Comparison of ENCODE assay signal across 25 cellular contexts in the genomic region with DNA sequence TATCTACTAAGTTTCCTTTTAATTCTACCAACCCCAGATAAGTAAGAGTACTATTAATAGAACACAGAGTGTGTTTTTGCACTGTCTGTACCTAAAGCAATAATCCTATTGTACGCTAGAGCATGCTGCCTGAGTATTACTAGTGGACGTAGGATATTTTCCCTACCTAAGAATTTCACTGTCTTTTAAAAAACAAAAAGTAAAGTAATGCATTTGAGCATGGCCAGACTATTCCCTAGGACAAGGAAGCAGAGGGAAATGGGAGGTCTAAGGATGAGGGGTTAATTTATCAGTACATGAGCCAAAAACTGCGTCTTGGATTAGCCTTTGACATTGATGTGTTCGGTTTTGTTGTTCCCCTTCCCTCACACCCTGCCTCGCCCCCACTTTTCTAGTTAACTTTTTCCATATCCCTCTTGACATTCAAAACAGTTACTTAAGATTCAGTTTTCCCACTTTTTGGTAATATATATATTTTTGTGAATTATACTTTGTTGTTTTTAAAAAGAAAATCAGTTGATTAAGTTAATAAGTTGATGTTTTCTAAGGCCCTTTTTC. TPM values are rescaled to one million over a fixed set of nuclear protein-coding genes. Genes with fewer than 3 reads are reported as not detected.
DNase-seq lines count a peak whose midpoint lies in the region; ATAC-seq and TF ChIP-seq lines count a peak whose summit lies in the region.
"Had no signal": no experiment of that assay in that cellular context is flagged by ENCODE, and none has a peak within 500 bp of the region (broad histone marks: within the 10 kb centered on the region; RNA-seq: fewer than 3 reads in every experiment).

No MANE protein-coding gene starts in this region.

- no peaks in the 10 kb centered on the region for H3K36me3 ChIP-seq in ACC112 (ENCODE audit: insufficient read depth, low read length)
- H3K36me3 ChIP-seq in Panc1 (ENCODE audit: control insufficient read depth, insufficient read depth, low read length), result no peaks in the 10 kb centered on the region
- no peaks in the 10 kb centered on the region for H3K36me3 ChIP-seq in prostate gland
- H3K36me3 ChIP-seq: BE2C had no signal

- H2AFZ ChIP-seq in ACC112 (ENCODE audit: low read length, unreplicated experiment), result peak overlapping the region; percentile 66

- intact Hi-C loops in Panc1 (cut with micrococcal nuclease; ENCODE audit: unreplicated experiment) (no loop called here), prostate gland (cut with DNase I) (no loop called here), posterior vena cava (cut with DNase I) (no loop called here)

- ATAC-seq in Panc1 (peak; percentile 85), foreskin keratinocyte (peak; percentile 5), HG02973 (IDR thresholded peaks at IDR 0.05; ENCODE audit: unreplicated experiment) (no peak), HG03135 (IDR thresholded peaks at IDR 0.05; ENCODE audit: unreplicated experiment) (no peak)
- ATAC-seq: activated CD8-positive, alpha-beta memory T cell treated with anti-CD3 and anti-CD28 coated beads, Interleukin-2, amount 10 ng/mL, durations not matched to agents 7 days and 5 days; activated T-cell treated with anti-CD3 and anti-CD28 coated beads, Interleukin-2, amount 50 U/mL, for 72 hours; left lobe of liver; naive thymus-derived CD8-positive, alpha-beta T cell; stimulated activated naive CD8-positive, alpha-beta T cell treated with anti-CD3 and anti-CD28 coated beads, Interleukin-15, Interleukin-2, amounts not matched to agents 100 U/mL and 50 U/mL, for 24 hours had no signal

- no TSS peak for BruUV-seq in Panc1 (replicated peaks; lab: Mats Ljungman, UMichigan)

- H3K4me3 ChIP-seq in ACC112 (ENCODE audit: low read depth, low read length) (peak overlapping the region; percentile 51; the same call in 1 of the 2 replicates), Panc1 (ENCODE audit: low read depth in 2 of 2, low read length in 2 of 2) (peak overlapping the region; percentile 22 to 53; a peak in 3 of 4 replicates), prostate gland (no peak overlapping the region)
- H3K4me3 ChIP-seq: tibial nerve had no signal

- POLR2A ChIA-PET in Panc1 (lab: Charles Lee), result no interaction called here

- in situ Hi-C loops in Panc1 (cut with HindIII; ENCODE audit: low pct_unique_long_range_greater_than_20kb, low sequenced_read_pairs), result no loop called here

- H3K79me2 ChIP-seq in ACC112 (ENCODE audit: control insufficient read depth, insufficient read depth, low read length, unreplicated experiment), result no peaks in the 10 kb centered on the region

- CTCF ChIA-PET in Panc1 (lab: Charles Lee), result no interaction called here

- no peak for TF ChIP-seq POLR2A in prostate gland (IDR thresholded peaks at IDR 0.05)

- 45% methylated on average over 5 of the region's 5 CpGs for WGBS in prostate gland

- H3K9me3 ChIP-seq in Panc1 (ENCODE audit: control insufficient read depth, insufficient read depth, low read depth, low read length) (no peaks in the 10 kb centered on the region), prostate gland (no peaks in the 10 kb centered on the region)
- H3K9me3 ChIP-seq: BE2C, Caco-2, tibial nerve had no signal

- H3K27me3 ChIP-seq in ACC112 (ENCODE audit: insufficient read depth, low read length), result peaks cover 6% of the 10 kb centered on the region
- H3K27me3 ChIP-seq in Panc1 (ENCODE audit: control insufficient read depth, insufficient read depth, low read length), result no peaks in the 10 kb centered on the region
- H3K27me3 ChIP-seq in foreskin keratinocyte, result no peaks in the 10 kb centered on the region
- no peaks in the 10 kb centered on the region for H3K27me3 ChIP-seq in prostate gland (replicated peaks; ENCODE audit: insufficient read depth)
- H3K27me3 ChIP-seq: BE2C, tibial nerve had no signal

- H3K27ac ChIP-seq in ACC112 (ENCODE audit: low read depth, low read length), result no peak overlapping the region
- H3K27ac ChIP-seq in Panc1 (ENCODE audit: low read length), result no peak overlapping the region
- H3K27ac ChIP-seq in foreskin keratinocyte, result no peak overlapping the region
- H3K27ac ChIP-seq in prostate gland, result peak overlapping the region; percentile 36 to 56
- H3K27ac ChIP-seq: tibial nerve had no signal

- TF ChIP-seq CTCF in Panc1 (IDR thresholded peaks at IDR 0.05) (no peak), foreskin keratinocyte (conservative IDR thresholded peaks at IDR 0.05) (no peak), prostate gland (IDR thresholded peaks at IDR 0.05) (no peak)

- H3K4me1 ChIP-seq in ACC112 (ENCODE audit: control insufficient read depth, insufficient read depth, low read length, unreplicated experiment) (no peaks in the 10 kb centered on the region), Panc1 (ENCODE audit: control insufficient read depth, insufficient read depth, low read length) (peaks cover 3% of the 10 kb centered on the region; the same call in 1 of the 2 replicates), foreskin keratinocyte (no peaks in the 10 kb centered on the region), prostate gland (replicated peaks) (no peaks in the 10 kb centered on the region)
- H3K4me1 ChIP-seq: BE2C, Caco-2, tibial nerve had no signal

- DNase-seq in Panc1 (ENCODE audit: low read depth, low spot score) (no peak), foreskin keratinocyte (no peak), prostate gland (ENCODE audit: low spot score) (no peak), C1 segment of cervical spinal cord (lab: John Stamatoyannopoulos, UW) (no peak), posterior vena cava (ENCODE audit: low spot score) (no peak)
- DNase-seq: activated CD4-positive, alpha-beta T cell treated with anti-CD3 and anti-CD28 coated beads, Interleukin-2, amount 10 ng/mL, durations not matched to agents 7 days and 5 days; activated CD8-positive, alpha-beta memory T cell treated with anti-CD3 and anti-CD28 coated beads, Interleukin-2, amount 10 ng/mL, durations not matched to agents 7 days and 5 days; activated naive CD4-positive, alpha-beta T cell treated with anti-CD3 and anti-CD28 coated beads for 36 hours; activated T-cell treated with anti-CD3 and anti-CD28 coated beads, Interleukin-2, amount 50 U/mL, for 72 hours; amniotic stem cell; BE2C; Caco-2; cortex of kidney; DND-41; immature natural killer cell; Karpas-422; naive thymus-derived CD8-positive, alpha-beta T cell; NCI-H2171; NCI-H524; stimulated activated naive CD8-positive, alpha-beta T cell treated with anti-CD3 and anti-CD28 coated beads, Interleukin-15, Interleukin-2, amounts not matched to agents 100 U/mL and 50 U/mL, for 24 hours had no signal

RNA-seq across cellular contexts. Expression of a gene that starts 56.8 kb away (rescaled TPM):
- total RNA-seq in Panc1 (2021; ENCODE audit: unreplicated experiment) (0.13 TPM), foreskin keratinocyte (0.04 TPM in 1 of 2 replicates, not detected in the other), prostate gland (10 to 100 TPM; 26.5 to 34.9 TPM), posterior vena cava (10 to 100 TPM in 1 of 2 donors, 1 to 10 TPM in 1; 6.6 to 15.7 TPM)
- polyA plus RNA-seq in Panc1 (2012; ENCODE audit: insufficient read length), result not detected
- not detected in 2 replicates for polyA plus RNA-seq in foreskin keratinocyte
- polyA plus RNA-seq: immature natural killer cell had no signal

Comparison
In these comparisons a context has a peak if more than half of its experiments do, and no peak if none do; other contexts are left out.
1. H3K27ac ChIP-seq: peak in prostate gland (2 of 2); none in ACC112 (single experiment), Panc1 (single experiment) and foreskin keratinocyte (single experiment).
2. H3K4me3 ChIP-seq: peak in ACC112 (single experiment) and Panc1 (2 of 2); none in prostate gland (0 of 2).
3. ATAC-seq: peak in Panc1 (single experiment) and foreskin keratinocyte (single experiment); none in HG02973 (single experiment) and HG03135 (single experiment).